33 cellular contexts compared by ENCODE assay signal in the genomic region with DNA sequence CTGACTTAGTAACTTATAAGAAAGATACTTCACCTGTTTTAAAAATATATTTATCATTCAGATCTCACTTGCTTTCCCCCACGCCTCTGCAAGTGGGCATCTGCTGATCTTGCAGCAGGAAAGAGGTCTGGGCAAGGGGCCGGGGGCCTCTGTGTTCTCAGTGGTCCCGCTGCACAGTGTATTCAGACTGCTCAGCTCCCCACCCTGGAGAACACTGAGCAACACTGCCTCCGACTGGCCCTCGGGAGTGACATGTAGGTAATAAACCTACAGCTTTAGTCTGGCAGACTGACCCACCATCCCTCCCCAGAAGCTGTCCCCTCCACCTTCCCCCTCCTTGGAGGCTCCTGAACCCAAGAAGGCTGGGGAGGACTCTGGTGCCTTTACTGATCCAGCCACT. TPM values are rescaled to one million over a fixed set of nuclear protein-coding genes. Genes with fewer than 3 reads are reported as not detected.
"Had no signal": no experiment of that assay in that cellular context is flagged by ENCODE, and none has a peak within 500 bp of the region (broad histone marks: within the 10 kb centered on the region; RNA-seq: fewer than 3 reads in every experiment).

No MANE protein-coding gene starts in this region.

- DNase-seq: activated CD4-positive, alpha-beta T cell treated with anti-CD3 and anti-CD28 coated beads for 36 hours; activated CD4-positive, alpha-beta T cell treated with anti-CD3 and anti-CD28 coated beads, Interleukin-2, amount 10 ng/mL, durations not matched to agents 7 days and 5 days; activated CD4-positive, alpha-beta T cell treated with anti-CD3 and anti-CD28 coated beads, Interleukin-2, amount 50 U/mL, for 48 hours; activated CD8-positive, alpha-beta T cell treated with anti-CD3 and anti-CD28 coated beads, Interleukin-2, amount 10 ng/mL, durations not matched to agents 7 days and 5 days; activated gamma-delta T cell treated with Interleukin-2 at 50 U/mL for 16 hours; activated naive CD4-positive, alpha-beta T cell treated with anti-CD3 and anti-CD28 coated beads for 36 hours; activated T-cell treated with anti-CD3 and anti-CD28 coated beads, Interleukin-2, amount 50 U/mL, for 4 hours; adrenal gland; caudate nucleus; cerebellar nuclear complex; MM.1S; NCI-H1092; NCI-H1436 treated with DMSO at 0.1 percent for 48 hours; NCI-H1694 treated with DMSO at 0.1 percent for 48 hours; NCI-H2107; NCI-H748 treated with DMSO at 0.1 percent for 48 hours; NK-92 treated with Interleukin-12 subunit alpha and Interleukin-12 subunit beta, amount 100 ng/mL, for 24 hours; PC-3; Peyer's patch; RPMI8226; SHP77 treated with DMSO at 0.1 percent for 48 hours; SK-N-SH had no signal

- H3K27me3 ChIP-seq: adrenal gland, Peyer's patch, SJSA1 had no signal

- H3K27ac Mint-ChIP-seq: activated CD4-positive, alpha-beta T cell treated with anti-CD3 and anti-CD28 coated beads for 36 hours; activated CD4-positive, alpha-beta T cell treated with anti-CD3 and anti-CD28 coated beads, Interleukin-2, amount 10 ng/mL, durations not matched to agents 7 days and 5 days; activated CD8-positive, alpha-beta T cell treated with anti-CD3 and anti-CD28 coated beads, Interleukin-2, amount 10 ng/mL, durations not matched to agents 7 days and 5 days; activated naive CD4-positive, alpha-beta T cell treated with anti-CD3 and anti-CD28 coated beads for 36 hours; activated naive CD4-positive, alpha-beta T cell treated with anti-CD3 and anti-CD28 coated beads, Interleukin-2, amount 50 U/mL, for 72 hours; activated T-helper 1 cell treated with anti-CD3 and anti-CD28 coated beads, Interleukin-12 subunit alpha, Interleukin-12 subunit beta, Interleukin-2, Interleukin-4 antibody, amounts not matched to agents 30 ng/mL and 10 ng/mL and 1 ng/mL, durations not matched to agents 14 hours and 24 hours and 36 hours; brain; T-helper 1 cell treated with Interleukin-12 subunit alpha and Interleukin-12 subunit beta and Interleukin-4 antibody, amounts not matched to agents 30 μg/mL and 1 μg/mL, for 36 hours; T-helper 2 cell treated with Interferon-gamma antibody and Interleukin-4, amounts not matched to agents 5 μg/mL and 100 μg/mL, for 36 hours had no signal

- H3K9me3 ChIP-seq: Peyer's patch, SK-N-SH had no signal

- H3K9ac ChIP-seq: KMS-11, SK-N-SH had no signal

- ATAC-seq: activated CD4-positive, alpha-beta T cell treated with anti-CD3 and anti-CD28 coated beads for 36 hours; activated CD4-positive, CD25-positive, alpha-beta regulatory T cell treated with anti-CD3 and anti-CD28 coated beads, Interleukin-2, amount 50 U/mL, for 24 hours; activated CD8-positive, alpha-beta T cell treated with anti-CD3 and anti-CD28 coated beads, Interleukin-2, amount 10 ng/mL, durations not matched to agents 7 days and 5 days; activated naive CD4-positive, alpha-beta T cell treated with anti-CD3 and anti-CD28 coated beads, Interleukin-2, amount 50 U/mL, for 72 hours; activated T-cell treated with anti-CD3 and anti-CD28 coated beads, Interleukin-2, amount 50 U/mL, for 4 hours; PC-3 had no signal

- H3K4me3 Mint-ChIP-seq: activated CD4-positive, alpha-beta T cell treated with anti-CD3 and anti-CD28 coated beads for 36 hours; activated CD4-positive, alpha-beta T cell treated with anti-CD3 and anti-CD28 coated beads, Interleukin-2, amount 10 ng/mL, durations not matched to agents 7 days and 5 days; activated CD8-positive, alpha-beta T cell treated with anti-CD3 and anti-CD28 coated beads, Interleukin-2, amount 10 ng/mL, durations not matched to agents 7 days and 5 days; activated naive CD4-positive, alpha-beta T cell treated with anti-CD3 and anti-CD28 coated beads for 36 hours; activated T-cell treated with anti-CD3 and anti-CD28 coated beads, Interleukin-2, amount 50 U/mL, for 4 hours; activated T-helper 1 cell treated with anti-CD3 and anti-CD28 coated beads, Interleukin-12 subunit alpha, Interleukin-12 subunit beta, Interleukin-2, Interleukin-4 antibody, amounts not matched to agents 30 ng/mL and 10 ng/mL and 1 ng/mL, durations not matched to agents 14 hours and 24 hours and 36 hours; brain; T-helper 1 cell treated with Interleukin-12 subunit alpha and Interleukin-12 subunit beta and Interleukin-4 antibody, amounts not matched to agents 30 μg/mL and 1 μg/mL, for 36 hours; T-helper 2 cell treated with Interferon-gamma antibody and Interleukin-4, amounts not matched to agents 5 μg/mL and 100 μg/mL, for 36 hours had no signal

- H3K4me1 Mint-ChIP-seq: activated CD4-positive, alpha-beta T cell treated with anti-CD3 and anti-CD28 coated beads for 36 hours; activated CD4-positive, alpha-beta T cell treated with anti-CD3 and anti-CD28 coated beads, Interleukin-2, amount 10 ng/mL, durations not matched to agents 7 days and 5 days had no signal

- H3K27ac ChIP-seq: adrenal gland, KMS-11, Peyer's patch, SJSA1 had no signal

- H3K27me3 Mint-ChIP-seq: activated CD4-positive, alpha-beta T cell treated with anti-CD3 and anti-CD28 coated beads for 36 hours; activated CD4-positive, alpha-beta T cell treated with anti-CD3 and anti-CD28 coated beads, Interleukin-2, amount 10 ng/mL, durations not matched to agents 7 days and 5 days; brain had no signal

- H3K36me3 ChIP-seq: adrenal gland, Peyer's patch, SJSA1 had no signal

- H3K4me3 ChIP-seq: adrenal gland, Peyer's patch, SJSA1 had no signal

- H3K4me2 ChIP-seq: KMS-11, SK-N-SH had no signal

- FAIRE-seq: bronchial epithelial cell, TTC549 had no signal

- H3K4me1 ChIP-seq: adrenal gland, Peyer's patch, SJSA1 had no signal

RNA-seq across cellular contexts. Expression of gene GABRB3, which starts 43.8 kb away (rescaled TPM):
- total RNA-seq: activated CD4-positive, alpha-beta T cell treated with anti-CD3 and anti-CD28 coated beads for 36 hours; activated naive CD4-positive, alpha-beta T cell treated with anti-CD3 and anti-CD28 coated beads, Interleukin-2, amount 50 U/mL, for 72 hours; activated T-helper 1 cell treated with anti-CD3 and anti-CD28 coated beads, Interleukin-12 subunit alpha, Interleukin-12 subunit beta, Interleukin-2, Interleukin-4 antibody, amounts not matched to agents 30 ng/mL and 10 ng/mL and 1 ng/mL, durations not matched to agents 14 hours and 24 hours and 36 hours; LHCN-M2; SJSA1 had no signal
